ENCODE assay signal across 1 cellular context in the genomic region with DNA sequence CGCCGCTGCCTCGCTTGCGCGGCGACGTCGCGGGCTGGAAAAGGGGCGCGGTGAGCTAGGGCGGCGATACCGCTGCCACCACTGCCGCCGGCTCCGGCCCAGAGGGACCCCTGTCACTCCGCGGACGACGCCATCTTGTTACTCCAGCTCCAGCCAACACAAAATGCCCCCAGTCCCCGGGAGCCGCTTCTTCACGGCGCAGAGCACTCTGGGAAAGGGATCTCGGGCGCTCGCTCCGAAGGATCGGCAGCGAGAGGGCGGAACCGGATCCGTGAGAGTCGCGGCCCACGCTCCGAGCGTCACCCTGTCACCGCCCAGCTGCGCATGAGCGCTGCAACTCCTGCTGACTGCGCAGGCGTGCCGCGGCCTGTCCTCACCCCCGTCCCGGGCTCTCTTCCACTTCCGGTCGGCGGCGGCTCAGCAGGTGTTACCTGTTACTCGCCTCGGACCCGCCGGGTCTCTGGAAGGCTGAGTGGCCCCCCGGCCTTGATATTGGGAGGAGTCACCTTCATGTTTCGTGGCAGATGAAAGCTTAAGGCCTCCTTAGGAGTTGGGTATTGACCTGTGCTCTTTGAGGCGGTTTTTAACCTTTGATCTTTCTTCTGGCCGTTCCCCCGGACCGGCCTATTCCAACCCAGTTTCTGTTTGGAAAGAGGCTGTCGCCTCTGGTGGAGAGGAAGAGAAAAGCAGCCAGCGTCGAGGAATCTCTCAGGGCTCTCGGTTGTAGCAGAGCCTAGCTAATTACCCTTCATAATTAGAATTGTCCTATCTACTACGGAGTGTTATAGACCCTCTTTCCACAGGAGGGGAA.
TF ChIP-seq lines count a peak whose summit lies in the region.

A gene (minus strand): TSS at position 213 of the 811 bp plus-strand sequence. CDS start 475 bp downstream, outside the sequence.

TF ChIP-seq in GM12878, 131 proteins besides CTCF, POLR2A, EP300 and RAD21 (continued from another document):
- TF ChIP-seq, protein P1, sequence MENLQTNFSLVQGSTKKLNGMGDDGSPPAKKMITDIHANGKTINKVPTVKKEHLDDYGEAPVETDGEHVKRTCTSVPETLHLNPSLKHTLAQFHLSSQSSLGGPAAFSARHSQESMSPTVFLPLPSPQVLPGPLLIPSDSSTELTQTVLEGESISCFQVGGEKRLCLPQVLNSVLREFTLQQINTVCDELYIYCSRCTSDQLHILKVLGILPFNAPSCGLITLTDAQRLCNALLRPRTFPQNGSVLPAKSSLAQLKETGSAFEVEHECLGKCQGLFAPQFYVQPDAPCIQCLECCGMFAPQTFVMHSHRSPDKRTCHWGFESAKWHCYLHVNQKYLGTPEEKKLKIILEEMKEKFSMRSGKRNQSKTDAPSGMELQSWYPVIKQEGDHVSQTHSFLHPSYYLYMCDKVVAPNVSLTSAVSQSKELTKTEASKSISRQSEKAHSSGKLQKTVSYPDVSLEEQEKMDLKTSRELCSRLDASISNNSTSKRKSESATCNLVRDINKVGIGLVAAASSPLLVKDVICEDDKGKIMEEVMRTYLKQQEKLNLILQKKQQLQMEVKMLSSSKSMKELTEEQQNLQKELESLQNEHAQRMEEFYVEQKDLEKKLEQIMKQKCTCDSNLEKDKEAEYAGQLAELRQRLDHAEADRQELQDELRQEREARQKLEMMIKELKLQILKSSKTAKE (IDR thresholded peaks at IDR 0.05; ENCODE audit: low read depth, poor library complexity, severe bottlenecking) = peak; percentile 62
- peak; percentile 26 for TF ChIP-seq RELA (IDR thresholded peaks at IDR 0.05; ENCODE audit: borderline replicate concordance, partially characterized antibody)
- TF ChIP-seq EGR1 (IDR thresholded peaks at IDR 0.05; ENCODE audit: borderline replicate concordance in 1 of 2, low read depth in 2 of 2, low read length in 2 of 2) = peak in 1 of 2 experiments; percentile 83; a peak in 1 of 3 replicates
- TF ChIP-seq, protein P2, sequence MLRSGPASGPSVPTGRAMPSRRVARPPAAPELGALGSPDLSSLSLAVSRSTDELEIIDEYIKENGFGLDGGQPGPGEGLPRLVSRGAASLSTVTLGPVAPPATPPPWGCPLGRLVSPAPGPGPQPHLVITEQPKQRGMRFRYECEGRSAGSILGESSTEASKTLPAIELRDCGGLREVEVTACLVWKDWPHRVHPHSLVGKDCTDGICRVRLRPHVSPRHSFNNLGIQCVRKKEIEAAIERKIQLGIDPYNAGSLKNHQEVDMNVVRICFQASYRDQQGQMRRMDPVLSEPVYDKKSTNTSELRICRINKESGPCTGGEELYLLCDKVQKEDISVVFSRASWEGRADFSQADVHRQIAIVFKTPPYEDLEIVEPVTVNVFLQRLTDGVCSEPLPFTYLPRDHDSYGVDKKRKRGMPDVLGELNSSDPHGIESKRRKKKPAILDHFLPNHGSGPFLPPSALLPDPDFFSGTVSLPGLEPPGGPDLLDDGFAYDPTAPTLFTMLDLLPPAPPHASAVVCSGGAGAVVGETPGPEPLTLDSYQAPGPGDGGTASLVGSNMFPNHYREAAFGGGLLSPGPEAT (IDR thresholded peaks at IDR 0.05; ENCODE audit: low read depth) = peak; percentile 82
- peak; percentile 42 to 65; a peak in 3 of 4 replicates for TF ChIP-seq BHLHE40 (IDR thresholded peaks at IDR 0.05; ENCODE audit: borderline replicate concordance in 1 of 2, low read depth in 2 of 2, low read length in 1 of 2)
- no peak for TF ChIP-seq STAT1 (conservative IDR thresholded peaks at IDR 0.05)
- peak; percentile 49; the same call in 1 of the 2 replicates for TF ChIP-seq PAX5 (IDR thresholded peaks at IDR 0.05; ENCODE audit: borderline replicate concordance, low read depth, low read length)
- TF ChIP-seq MYC (IDR thresholded peaks at IDR 0.05; ENCODE audit: insufficient read depth, insufficient read length, insufficient replicate concordance, low read length, severe bottlenecking) = no peak
- peak; percentile 57; the same call in 1 of the 2 replicates for TF ChIP-seq CBFB (IDR thresholded peaks at IDR 0.05; ENCODE audit: low read depth)
- TF ChIP-seq, protein P3, sequence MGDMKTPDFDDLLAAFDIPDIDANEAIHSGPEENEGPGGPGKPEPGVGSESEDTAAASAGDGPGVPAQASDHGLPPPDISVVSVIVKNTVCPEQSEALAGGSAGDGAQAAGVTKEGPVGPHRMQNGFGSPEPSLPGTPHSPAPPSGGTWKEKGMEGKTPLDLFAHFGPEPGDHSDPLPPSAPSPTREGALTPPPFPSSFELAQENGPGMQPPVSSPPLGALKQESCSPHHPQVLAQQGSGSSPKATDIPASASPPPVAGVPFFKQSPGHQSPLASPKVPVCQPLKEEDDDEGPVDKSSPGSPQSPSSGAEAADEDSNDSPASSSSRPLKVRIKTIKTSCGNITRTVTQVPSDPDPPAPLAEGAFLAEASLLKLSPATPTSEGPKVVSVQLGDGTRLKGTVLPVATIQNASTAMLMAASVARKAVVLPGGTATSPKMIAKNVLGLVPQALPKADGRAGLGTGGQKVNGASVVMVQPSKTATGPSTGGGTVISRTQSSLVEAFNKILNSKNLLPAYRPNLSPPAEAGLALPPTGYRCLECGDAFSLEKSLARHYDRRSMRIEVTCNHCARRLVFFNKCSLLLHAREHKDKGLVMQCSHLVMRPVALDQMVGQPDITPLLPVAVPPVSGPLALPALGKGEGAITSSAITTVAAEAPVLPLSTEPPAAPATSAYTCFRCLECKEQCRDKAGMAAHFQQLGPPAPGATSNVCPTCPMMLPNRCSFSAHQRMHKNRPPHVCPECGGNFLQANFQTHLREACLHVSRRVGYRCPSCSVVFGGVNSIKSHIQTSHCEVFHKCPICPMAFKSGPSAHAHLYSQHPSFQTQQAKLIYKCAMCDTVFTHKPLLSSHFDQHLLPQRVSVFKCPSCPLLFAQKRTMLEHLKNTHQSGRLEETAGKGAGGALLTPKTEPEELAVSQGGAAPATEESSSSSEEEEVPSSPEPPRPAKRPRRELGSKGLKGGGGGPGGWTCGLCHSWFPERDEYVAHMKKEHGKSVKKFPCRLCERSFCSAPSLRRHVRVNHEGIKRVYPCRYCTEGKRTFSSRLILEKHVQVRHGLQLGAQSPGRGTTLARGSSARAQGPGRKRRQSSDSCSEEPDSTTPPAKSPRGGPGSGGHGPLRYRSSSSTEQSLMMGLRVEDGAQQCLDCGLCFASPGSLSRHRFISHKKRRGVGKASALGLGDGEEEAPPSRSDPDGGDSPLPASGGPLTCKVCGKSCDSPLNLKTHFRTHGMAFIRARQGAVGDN (IDR thresholded peaks at IDR 0.05) = peak; percentile 72
- TF ChIP-seq TCF7 (IDR thresholded peaks at IDR 0.05; ENCODE audit: borderline replicate concordance) = peak; percentile 87
- TF ChIP-seq, protein P4, sequence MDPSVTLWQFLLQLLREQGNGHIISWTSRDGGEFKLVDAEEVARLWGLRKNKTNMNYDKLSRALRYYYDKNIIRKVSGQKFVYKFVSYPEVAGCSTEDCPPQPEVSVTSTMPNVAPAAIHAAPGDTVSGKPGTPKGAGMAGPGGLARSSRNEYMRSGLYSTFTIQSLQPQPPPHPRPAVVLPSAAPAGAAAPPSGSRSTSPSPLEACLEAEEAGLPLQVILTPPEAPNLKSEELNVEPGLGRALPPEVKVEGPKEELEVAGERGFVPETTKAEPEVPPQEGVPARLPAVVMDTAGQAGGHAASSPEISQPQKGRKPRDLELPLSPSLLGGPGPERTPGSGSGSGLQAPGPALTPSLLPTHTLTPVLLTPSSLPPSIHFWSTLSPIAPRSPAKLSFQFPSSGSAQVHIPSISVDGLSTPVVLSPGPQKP (IDR thresholded peaks at IDR 0.05; ENCODE audit: low read depth, low read length) = peak; percentile 98
- peak; percentile 66 for TF ChIP-seq GATAD2B (conservative IDR thresholded peaks at IDR 0.05; ENCODE audit: low read depth)
- TF ChIP-seq, protein P5, sequence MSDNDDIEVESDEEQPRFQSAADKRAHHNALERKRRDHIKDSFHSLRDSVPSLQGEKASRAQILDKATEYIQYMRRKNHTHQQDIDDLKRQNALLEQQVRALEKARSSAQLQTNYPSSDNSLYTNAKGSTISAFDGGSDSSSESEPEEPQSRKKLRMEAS (IDR thresholded peaks at IDR 0.05; ENCODE audit: low read depth, low read length) = peak; percentile 71
- TF ChIP-seq KAT2A (conservative IDR thresholded peaks at IDR 0.05; ENCODE audit: control insufficient read depth, low read depth, low read length) = no peak
- TF ChIP-seq SIN3A (IDR thresholded peaks at IDR 0.05; ENCODE audit: low read depth, low read length) = peak; percentile 46; the same call in 1 of the 2 replicates
- peak; percentile 97 for TF ChIP-seq PML (IDR thresholded peaks at IDR 0.05; ENCODE audit: low read length)
- TF ChIP-seq, protein P6, sequence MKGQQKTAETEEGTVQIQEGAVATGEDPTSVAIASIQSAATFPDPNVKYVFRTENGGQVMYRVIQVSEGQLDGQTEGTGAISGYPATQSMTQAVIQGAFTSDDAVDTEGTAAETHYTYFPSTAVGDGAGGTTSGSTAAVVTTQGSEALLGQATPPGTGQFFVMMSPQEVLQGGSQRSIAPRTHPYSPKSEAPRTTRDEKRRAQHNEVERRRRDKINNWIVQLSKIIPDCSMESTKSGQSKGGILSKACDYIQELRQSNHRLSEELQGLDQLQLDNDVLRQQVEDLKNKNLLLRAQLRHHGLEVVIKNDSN (IDR thresholded peaks at IDR 0.05; ENCODE audit: borderline replicate concordance, extremely low read length, insufficient read depth, low read depth, low read length) = no peak
- TF ChIP-seq RFX5 (IDR thresholded peaks at IDR 0.05; ENCODE audit: low read depth, low read length) = peak; percentile 49; the same call in 1 of the 2 replicates
- TF ChIP-seq TBL1XR1 (IDR thresholded peaks at IDR 0.05; ENCODE audit: low read depth, low read length) = peak; percentile 24; the same call in 1 of the 2 replicates
- no peak for TF ChIP-seq MEF2A (IDR thresholded peaks at IDR 0.05; ENCODE audit: insufficient read depth, low read depth, low read length)
- TF ChIP-seq CHD1 (IDR thresholded peaks at IDR 0.05; ENCODE audit: low read depth, low read length) = no peak
- no peak for TF ChIP-seq WRNIP1 (IDR thresholded peaks at IDR 0.05; ENCODE audit: borderline replicate concordance, low read depth, low read length)
- TF ChIP-seq ESRRA (IDR thresholded peaks at IDR 0.05; ENCODE audit: low read length) = peak; percentile 75
- peak; percentile 17 for TF ChIP-seq KLF5 (IDR thresholded peaks at IDR 0.05; ENCODE audit: partially characterized antibody)
- TF ChIP-seq, protein P7, sequence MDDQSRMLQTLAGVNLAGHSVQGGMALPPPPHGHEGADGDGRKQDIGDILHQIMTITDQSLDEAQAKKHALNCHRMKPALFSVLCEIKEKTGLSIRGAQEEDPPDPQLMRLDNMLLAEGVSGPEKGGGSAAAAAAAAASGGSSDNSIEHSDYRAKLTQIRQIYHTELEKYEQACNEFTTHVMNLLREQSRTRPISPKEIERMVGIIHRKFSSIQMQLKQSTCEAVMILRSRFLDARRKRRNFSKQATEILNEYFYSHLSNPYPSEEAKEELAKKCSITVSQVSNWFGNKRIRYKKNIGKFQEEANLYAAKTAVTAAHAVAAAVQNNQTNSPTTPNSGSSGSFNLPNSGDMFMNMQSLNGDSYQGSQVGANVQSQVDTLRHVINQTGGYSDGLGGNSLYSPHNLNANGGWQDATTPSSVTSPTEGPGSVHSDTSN (IDR thresholded peaks at IDR 0.05; ENCODE audit: insufficient replicate concordance, low read depth, low read length) = peak; percentile 73
- 0 out of 2 replicates have a peak, but pooled peaks have one; percentile 30 for TF ChIP-seq RUNX3 (IDR thresholded peaks at IDR 0.05; ENCODE audit: low read length)
- TF ChIP-seq HCFC1 (IDR thresholded peaks at IDR 0.05; ENCODE audit: low read length) = peak; percentile 45
- TF ChIP-seq IKZF1 (conservative IDR thresholded peaks at IDR 0.05) = peak; percentile 98
- TF ChIP-seq JUND (IDR thresholded peaks at IDR 0.05; ENCODE audit: low read depth, low read length) = 0 out of 2 replicates have a peak, but pooled peaks have one; percentile 26
- TF ChIP-seq MTA2 (IDR thresholded peaks at IDR 0.05; ENCODE audit: low read depth) = peak; percentile 74
- TF ChIP-seq FOXK2 (IDR thresholded peaks at IDR 0.05) = peak; percentile 60
- TF ChIP-seq RCOR1 (conservative IDR thresholded peaks at IDR 0.05; ENCODE audit: low read depth, low read length) = peak; percentile 20; the same call in 1 of the 2 replicates
- peak; percentile 86 for TF ChIP-seq NR2C1 (IDR thresholded peaks at IDR 0.05)
- no peak for TF ChIP-seq MEF2B (IDR thresholded peaks at IDR 0.05; ENCODE audit: partially characterized antibody, poor library complexity, severe bottlenecking)
- TF ChIP-seq POLR2AphosphoS5 (IDR thresholded peaks at IDR 0.05; ENCODE audit: low read length) = peak; percentile 97
- TF ChIP-seq NRF1 (conservative IDR thresholded peaks at IDR 0.05; ENCODE audit: low read depth, low read length) = peak; percentile 98
- TF ChIP-seq POLR2AphosphoS2 (IDR thresholded peaks at IDR 0.05; ENCODE audit: low read depth, low read length) = peak; percentile 78; the same call in 1 of the 2 replicates
- peak; percentile 96 for TF ChIP-seq NBN (IDR thresholded peaks at IDR 0.05)
- TF ChIP-seq, protein P8, sequence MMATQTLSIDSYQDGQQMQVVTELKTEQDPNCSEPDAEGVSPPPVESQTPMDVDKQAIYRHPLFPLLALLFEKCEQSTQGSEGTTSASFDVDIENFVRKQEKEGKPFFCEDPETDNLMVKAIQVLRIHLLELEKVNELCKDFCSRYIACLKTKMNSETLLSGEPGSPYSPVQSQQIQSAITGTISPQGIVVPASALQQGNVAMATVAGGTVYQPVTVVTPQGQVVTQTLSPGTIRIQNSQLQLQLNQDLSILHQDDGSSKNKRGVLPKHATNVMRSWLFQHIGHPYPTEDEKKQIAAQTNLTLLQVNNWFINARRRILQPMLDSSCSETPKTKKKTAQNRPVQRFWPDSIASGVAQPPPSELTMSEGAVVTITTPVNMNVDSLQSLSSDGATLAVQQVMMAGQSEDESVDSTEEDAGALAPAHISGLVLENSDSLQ (IDR thresholded peaks at IDR 0.05) = peak; percentile 92
- no peak for TF ChIP-seq SRF (IDR thresholded peaks at IDR 0.05; ENCODE audit: low read depth in 2 of 2, low read length in 2 of 2)
- TF ChIP-seq TCF3 (IDR thresholded peaks at IDR 0.05; ENCODE audit: borderline replicate concordance, insufficient read depth, low read depth, low read length) = peak; percentile 90
- TF ChIP-seq TCF12 (IDR thresholded peaks at IDR 0.05; ENCODE audit: low read depth, low read length) = peak; percentile 64; the same call in 1 of the 2 replicates
